2 cellular contexts compared by ENCODE assay signal in genomic region chr11:134081258-134081657, GRCh38. TPM values are rescaled to one million over a fixed set of nuclear protein-coding genes. Genes with fewer than 3 reads are reported as not detected.
"Had no signal": no experiment of that assay in that cellular context is flagged by ENCODE, and none has a peak within 500 bp of the region (broad histone marks: within the 10 kb centered on the region; RNA-seq: fewer than 3 reads in every experiment).

No MANE protein-coding gene starts in this region.

RNA-seq across cellular contexts. Expression of gene JAM3, which starts 12.4 kb away (rescaled TPM):
- total RNA-seq: OCI-LY7, PC-9 had no signal
